ENCODE assay signal across 8 cellular contexts in genomic region chr19:16445238-16446107, GRCh38. TPM values are rescaled to one million over a fixed set of nuclear protein-coding genes. Genes with fewer than 3 reads are reported as not detected.
A peak's percentile ranks its signal among the peaks of the same experiment; 100 is the strongest.
DNase-seq lines count a peak whose midpoint lies in the region; ATAC-seq and TF ChIP-seq lines count a peak whose summit lies in the region.

No MANE protein-coding gene starts in this region.

- H3K9me3 ChIP-seq in transverse colon: no peaks in the 10 kb centered on the region

- intact Hi-C loops in transverse colon (cut with DNase I; ENCODE audit: low total_unique reads): no loop called here
- intact Hi-C loops in activated T-helper 1 cell treated with anti-CD3 and anti-CD28 coated beads, Interleukin-12 subunit alpha, Interleukin-12 subunit beta, Interleukin-2, Interleukin-4 antibody, amounts not matched to agents 30 ng/mL and 10 ng/mL and 1 ng/mL, durations not matched to agents 14 hours and 24 hours and 36 hours (cut with micrococcal nuclease): no loop called here

- TF ChIP-seq POLR2A in transverse colon (IDR thresholded peaks at IDR 0.05): no peak

- H3K4me3 ChIP-seq in transverse colon: no peak overlapping the region

- no peaks in the 10 kb centered on the region for H3K9me3 Mint-ChIP-seq in chondrocyte (ENCODE audit: low read depth)
- peaks cover 10% of the 10 kb centered on the region for H3K9me3 Mint-ChIP-seq in activated T-helper 1 cell treated with anti-CD3 and anti-CD28 coated beads, Interleukin-12 subunit alpha, Interleukin-12 subunit beta, Interleukin-2, Interleukin-4 antibody, amounts not matched to agents 30 ng/mL and 10 ng/mL and 1 ng/mL, durations not matched to agents 14 hours and 24 hours and 36 hours

- WGBS in transverse colon (ENCODE audit: low coverage in 1 of 2), 2 donors: 83% methylated on average over 14 of the region's 14 CpGs; no CpG with 5 or more reads in 1 of the 2 donors

- H3K4me1 ChIP-seq in transverse colon: peaks cover 18 to 60% (median 28%) of the 10 kb centered on the region in 4 donors

- in situ Hi-C loops in transverse colon (cut with MboI; ENCODE audit: low pct_ligation_motif_present in 1 of 4, low pct_unique_long_range_greater_than_20kb in 1 of 4, low sequenced_read_pairs in 3 of 4): no loop called here

- no peaks in the 10 kb centered on the region for H3K36me3 ChIP-seq in transverse colon

- peaks cover 62% of the 10 kb centered on the region for H3K4me1 Mint-ChIP-seq in chondrocyte (ENCODE audit: low read depth)
- H3K4me1 Mint-ChIP-seq in activated T-helper 1 cell treated with anti-CD3 and anti-CD28 coated beads, Interleukin-12 subunit alpha, Interleukin-12 subunit beta, Interleukin-2, Interleukin-4 antibody, amounts not matched to agents 30 ng/mL and 10 ng/mL and 1 ng/mL, durations not matched to agents 14 hours and 24 hours and 36 hours (ENCODE audit: low read depth): peaks cover 42% of the 10 kb centered on the region

- TF ChIP-seq CTCF in chondrocyte (IDR thresholded peaks at IDR 0.05) (no peak), transverse colon (IDR thresholded peaks at IDR 0.05) (no peak)

- H3K27ac ChIP-seq in transverse colon: peak overlapping the region in 1 of 4 donors; percentile 20

- peak; percentile 83 for DNase-seq in A172 (ENCODE audit: low spot score)
- DNase-seq in Kasumi-1 (lab: John Stamatoyannopoulos, UW): peak; percentile 32 to 67
- DNase-seq in chondrocyte (ENCODE audit: low spot score): no peak
- DNase-seq in transverse colon: peak; percentile 27
- no peak for DNase-seq in HuH-7.5 (ENCODE audit: low spot score)
- no peak for DNase-seq in activated T-helper 1 cell treated with anti-CD3 and anti-CD28 coated beads, Interleukin-12 subunit alpha, Interleukin-12 subunit beta, Interleukin-2, Interleukin-4 antibody, amounts not matched to agents 30 ng/mL and 10 ng/mL and 1 ng/mL, durations not matched to agents 14 hours and 24 hours and 36 hours (ENCODE audit: low spot score)

- TF ChIP-seq EP300 in transverse colon (IDR thresholded peaks at IDR 0.05; ENCODE audit: low read depth): no peak

- H3K36me3 Mint-ChIP-seq in chondrocyte (ENCODE audit: low read depth): peaks cover 4% of the 10 kb centered on the region
- H3K36me3 Mint-ChIP-seq in activated T-helper 1 cell treated with anti-CD3 and anti-CD28 coated beads, Interleukin-12 subunit alpha, Interleukin-12 subunit beta, Interleukin-2, Interleukin-4 antibody, amounts not matched to agents 30 ng/mL and 10 ng/mL and 1 ng/mL, durations not matched to agents 14 hours and 24 hours and 36 hours (ENCODE audit: low read depth): peaks cover 15% of the 10 kb centered on the region

- ATAC-seq in GM18907 (IDR thresholded peaks at IDR 0.05; ENCODE audit: unreplicated experiment) (peak; percentile 41), GM18909 (IDR thresholded peaks at IDR 0.05; ENCODE audit: poor library complexity, unreplicated experiment) (no peak)

- peak overlapping the region; percentile 15 for H3K27ac Mint-ChIP-seq in chondrocyte (ENCODE audit: unreplicated experiment)
- H3K27ac Mint-ChIP-seq in activated T-helper 1 cell treated with anti-CD3 and anti-CD28 coated beads, Interleukin-12 subunit alpha, Interleukin-12 subunit beta, Interleukin-2, Interleukin-4 antibody, amounts not matched to agents 30 ng/mL and 10 ng/mL and 1 ng/mL, durations not matched to agents 14 hours and 24 hours and 36 hours: no peak overlapping the region

- H3K27me3 Mint-ChIP-seq in chondrocyte (ENCODE audit: low read depth): no peaks in the 10 kb centered on the region
- H3K27me3 Mint-ChIP-seq in activated T-helper 1 cell treated with anti-CD3 and anti-CD28 coated beads, Interleukin-12 subunit alpha, Interleukin-12 subunit beta, Interleukin-2, Interleukin-4 antibody, amounts not matched to agents 30 ng/mL and 10 ng/mL and 1 ng/mL, durations not matched to agents 14 hours and 24 hours and 36 hours (ENCODE audit: insufficient read depth): no peaks in the 10 kb centered on the region

- no peaks in the 10 kb centered on the region for H3K27me3 ChIP-seq in transverse colon

- no peak overlapping the region for H3K4me3 Mint-ChIP-seq in chondrocyte (ENCODE audit: unreplicated experiment)
- H3K4me3 Mint-ChIP-seq in activated T-helper 1 cell treated with anti-CD3 and anti-CD28 coated beads, Interleukin-12 subunit alpha, Interleukin-12 subunit beta, Interleukin-2, Interleukin-4 antibody, amounts not matched to agents 30 ng/mL and 10 ng/mL and 1 ng/mL, durations not matched to agents 14 hours and 24 hours and 36 hours: no peak overlapping the region

RNA-seq across cellular contexts. Expression of gene EPS15L1, which starts 26.3 kb away (rescaled TPM):
- 9.4 and 12.3 TPM in 2 replicates for total RNA-seq in A172 (2014; rRNA removed; shearing (Covaris generic))
- total RNA-seq in chondrocyte: 34.4 to 36.5 TPM (median 36.1 TPM) in 3 replicates
- 10 to 100 TPM; 25.0 to 54.2 (median 38.0) TPM for total RNA-seq in transverse colon
- total RNA-seq in activated T-helper 1 cell treated with anti-CD3 and anti-CD28 coated beads, Interleukin-12 subunit alpha, Interleukin-12 subunit beta, Interleukin-2, Interleukin-4 antibody, amounts not matched to agents 30 ng/mL and 10 ng/mL and 1 ng/mL, durations not matched to agents 14 hours and 24 hours and 36 hours: 39.6 and 41.4 TPM in 2 replicates

RNA-seq across cellular contexts. Expression of gene CALR3, which starts 50.5 kb away (rescaled TPM):
- total RNA-seq in A172 (2014; rRNA removed; shearing (Covaris generic)): not detected in 2 replicates
- total RNA-seq in chondrocyte: not detected in 3 replicates
- total RNA-seq in transverse colon: not detected
- total RNA-seq in activated T-helper 1 cell treated with anti-CD3 and anti-CD28 coated beads, Interleukin-12 subunit alpha, Interleukin-12 subunit beta, Interleukin-2, Interleukin-4 antibody, amounts not matched to agents 30 ng/mL and 10 ng/mL and 1 ng/mL, durations not matched to agents 14 hours and 24 hours and 36 hours: not detected in 2 replicates

RNA-seq across cellular contexts. Expression of gene C19orf44, which starts 50.7 kb away (rescaled TPM):
- 3.4 and 4.2 TPM in 2 replicates for total RNA-seq in A172 (2014; rRNA removed; shearing (Covaris generic))
- total RNA-seq in chondrocyte (3.1 to 5.8 TPM (median 3.2 TPM) in 3 replicates), transverse colon (1 to 10 TPM in 2 of 4 donors, under 1 TPM in 2; 0.20 to 6.7 (median 1.6) TPM)
- 4.4 and 5.6 TPM in 2 replicates for total RNA-seq in activated T-helper 1 cell treated with anti-CD3 and anti-CD28 coated beads, Interleukin-12 subunit alpha, Interleukin-12 subunit beta, Interleukin-2, Interleukin-4 antibody, amounts not matched to agents 30 ng/mL and 10 ng/mL and 1 ng/mL, durations not matched to agents 14 hours and 24 hours and 36 hours

Comparison
In these comparisons a context has a peak if more than half of its experiments do, and no peak if none do; other contexts are left out.
1. DNase-seq: peak in A172 (single experiment), Kasumi-1 (2 of 2) and transverse colon (single experiment); none in chondrocyte (single experiment), HuH-7.5 (single experiment) and activated T-helper 1 cell treated with anti-CD3 and anti-CD28 coated beads, Interleukin-12 subunit alpha, Interleukin-12 subunit beta, Interleukin-2, Interleukin-4 antibody, amounts not matched to agents 30 ng/mL and 10 ng/mL and 1 ng/mL, durations not matched to agents 14 hours and 24 hours and 36 hours (single experiment).